8 cellular contexts compared by ENCODE assay signal in the genomic region with DNA sequence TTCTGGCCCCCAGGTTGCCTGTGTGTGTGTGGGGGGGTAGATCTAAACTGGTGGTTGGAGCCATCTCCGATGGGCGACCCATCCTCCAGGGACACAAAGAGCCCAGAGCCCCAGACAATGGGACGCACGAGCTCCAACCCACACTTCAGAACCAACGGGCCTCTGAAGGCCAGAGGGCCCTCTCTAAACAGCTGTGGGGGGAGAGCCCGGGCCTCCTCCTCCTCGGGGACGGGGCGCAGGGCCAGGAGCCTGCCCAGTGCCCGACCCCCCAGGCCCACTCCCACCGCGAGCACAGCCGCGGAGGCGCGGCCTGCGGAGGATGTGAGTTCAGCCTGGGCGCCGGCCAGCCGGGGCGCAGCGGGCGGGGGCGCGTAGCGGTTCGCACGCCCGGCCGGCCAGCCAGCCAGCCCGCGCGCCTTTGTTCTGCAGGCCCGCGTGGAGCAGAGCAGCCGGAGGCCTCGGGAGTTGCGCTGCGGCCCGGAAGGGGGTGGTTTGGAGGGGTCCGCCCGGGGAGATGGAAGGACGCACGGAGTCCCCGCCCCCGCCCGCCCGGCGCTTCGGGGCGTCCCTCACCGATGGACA. TPM values are rescaled to one million over a fixed set of nuclear protein-coding genes. Genes with fewer than 3 reads are reported as not detected.
DNase-seq lines count a peak whose midpoint lies in the region; ATAC-seq and TF ChIP-seq lines count a peak whose summit lies in the region.

No MANE protein-coding gene starts in this region.

- H3K4me1 Mint-ChIP-seq in T-helper 17 cell: peaks cover 9% of the 10 kb centered on the region

- H3K27me3 Mint-ChIP-seq in T-helper 17 cell: no peaks in the 10 kb centered on the region

- peak overlapping the region; percentile 75 for H3K4me3 ChIP-seq in fibroblast of villous mesenchyme (ENCODE audit: low read depth, low read length)

- H3K36me3 Mint-ChIP-seq in T-helper 17 cell (ENCODE audit: low read depth): no peaks in the 10 kb centered on the region

- ATAC-seq in T-helper 17 cell (no peak), HG02759 (IDR thresholded peaks at IDR 0.05; ENCODE audit: unreplicated experiment) (no peak), GM21529 (IDR thresholded peaks at IDR 0.05; ENCODE audit: unreplicated experiment) (no peak)

- TF ChIP-seq CTCF in fibroblast of villous mesenchyme (IDR thresholded peaks at IDR 0.05; ENCODE audit: insufficient read depth, low read depth, low read length): no peak

- H3K9me3 ChIP-seq in T-helper 17 cell (ENCODE audit: control insufficient read depth, low read length, poor library complexity, severe bottlenecking): no peaks in the 10 kb centered on the region

- H3K4me3 Mint-ChIP-seq in T-helper 17 cell: peak overlapping the region; percentile 88

- DNase-seq in NCI-H146 (lab: John Stamatoyannopoulos, UW) (peak; percentile 38), NCI-H146 treated with DMSO at 0.1 percent for 48 hours (lab: John Stamatoyannopoulos, UW; ENCODE audit: unreplicated experiment) (no peak), T-helper 17 cell (no peak), fibroblast of villous mesenchyme (ENCODE audit: low read depth) (no peak), retina (peak; percentile 55), germinal center (ENCODE audit: low spot score) (no peak)

- peak overlapping the region; percentile 96 for H3K27ac Mint-ChIP-seq in T-helper 17 cell

RNA-seq across cellular contexts. Expression of a gene that starts 4.0 kb away (rescaled TPM):
- total RNA-seq in T-helper 17 cell: 1,000 to 10,000 TPM; 1,780 to 2,536 TPM
- total RNA-seq in fibroblast of villous mesenchyme: 3,767 and 4,290 TPM in 2 replicates

RNA-seq across cellular contexts. Expression of a gene that starts 8.7 kb away (rescaled TPM):
- total RNA-seq in T-helper 17 cell (100 to 1,000 TPM; 121 to 132 TPM), fibroblast of villous mesenchyme (34.5 and 35.1 TPM in 2 replicates)

RNA-seq across cellular contexts. Expression of a gene that starts 27.8 kb away (rescaled TPM):
- total RNA-seq in T-helper 17 cell (1,000 to 10,000 TPM; 4,596 to 4,820 TPM), fibroblast of villous mesenchyme (1,310 and 1,322 TPM in 2 replicates)

RNA-seq across cellular contexts. Expression of a gene that starts 38.7 kb away (rescaled TPM):
- total RNA-seq in T-helper 17 cell: 10 to 100 TPM; 20.5 to 22.6 TPM
- 45.4 and 53.5 TPM in 2 replicates for total RNA-seq in fibroblast of villous mesenchyme

RNA-seq across cellular contexts. Expression of a gene that starts 40.9 kb away (rescaled TPM):
- 10 to 100 TPM; 84.1 to 95.7 TPM for total RNA-seq in T-helper 17 cell
- 15.5 and 17.4 TPM in 2 replicates for total RNA-seq in fibroblast of villous mesenchyme

Comparison
In these comparisons a context has a peak if more than half of its experiments do, and no peak if none do; other contexts are left out.
1. DNase-seq: peak in NCI-H146 (single experiment) and retina (single experiment); none in NCI-H146 treated with DMSO at 0.1 percent for 48 hours (single experiment), T-helper 17 cell (0 of 3), fibroblast of villous mesenchyme (single experiment) and germinal center (single experiment).